In the genomic region with DNA sequence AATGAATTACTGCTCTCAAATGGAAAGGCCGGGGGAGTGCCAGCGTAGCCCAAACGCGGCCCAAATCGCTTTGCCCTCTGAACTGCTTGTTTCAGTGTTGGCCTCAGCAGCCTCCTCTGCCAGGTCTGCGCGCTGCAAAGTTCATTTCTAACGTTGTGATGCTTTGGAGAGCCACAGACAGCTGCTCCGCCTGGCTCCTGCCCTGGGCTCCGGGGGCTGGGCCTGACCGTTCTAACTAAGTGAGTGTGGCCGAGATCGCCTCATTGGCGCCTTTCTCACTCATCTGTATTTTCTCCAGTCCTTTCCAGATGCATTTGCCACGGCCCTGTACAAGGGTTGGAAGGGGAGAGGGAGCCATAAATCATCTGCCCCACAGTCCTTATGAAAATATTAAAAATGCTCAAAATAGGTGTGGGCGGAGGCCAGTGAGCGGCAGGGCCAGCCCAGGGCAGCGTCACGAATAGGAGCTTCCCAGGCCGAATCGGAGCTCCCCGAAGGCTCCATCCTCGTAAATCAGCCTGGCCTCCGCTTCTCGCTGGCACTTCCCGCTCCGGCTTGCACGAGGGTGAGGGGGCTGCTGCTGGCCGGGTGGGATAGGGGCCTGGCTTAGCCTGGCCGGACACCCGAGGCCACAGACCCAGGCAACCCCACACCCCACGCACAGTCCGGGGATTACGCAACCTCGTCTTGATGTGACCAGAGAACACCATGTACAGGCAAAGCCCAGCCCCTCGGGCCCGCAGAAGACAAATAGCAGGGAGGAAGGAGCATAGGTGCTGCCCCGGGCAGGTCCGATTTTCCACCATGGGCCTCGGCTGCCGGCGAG, we compare ENCODE assay signal across 15 cellular contexts.
DNase-seq lines count a peak whose midpoint lies in the region; ATAC-seq and TF ChIP-seq lines count a peak whose summit lies in the region.
"Had no signal": no experiment of that assay in that cellular context is flagged by ENCODE, and none has a peak within 500 bp of the region (broad histone marks: within the 10 kb centered on the region; RNA-seq: fewer than 3 reads in every experiment).

No MANE protein-coding gene starts in this region.

- ATAC-seq in mucosa of descending colon = peak; percentile 45
- ATAC-seq in HG02610 (IDR thresholded peaks at IDR 0.05; ENCODE audit: unreplicated experiment) = no peak

- peak; percentile 33 for DNase-seq in H7
- DNase-seq in coronary artery (ENCODE audit: low spot score) = peak; percentile 81
- peak; percentile 21 to 73 (median 48) for DNase-seq in mucosa of descending colon
- DNase-seq in stimulated activated CD8-positive, alpha-beta memory T cell treated with anti-CD3 and anti-CD28 coated beads, Interleukin-4, amount 100 ng/mL, for 48 hours = peak; percentile 13
- DNase-seq in epidermal melanocyte (ENCODE audit: insufficient read length, low spot score) = no peak
- no peak for DNase-seq in stimulated activated naive CD4-positive, alpha-beta T cell (lab: John Stamatoyannopoulos, UW)
- no peak for DNase-seq in ecto neural progenitor cell (ENCODE audit: low spot score)
- DNase-seq: activated CD4-positive, alpha-beta T cell treated with anti-CD3 and anti-CD28 coated beads for 48 hours; activated effector memory CD4-positive, alpha-beta T cell treated with Interleukin-2 at 50 U/mL for 16 hours; CD4-positive, CD25-positive, alpha-beta regulatory T cell; erythroblast; Kasumi-1; naive B cell; NCI-H2029 treated with DMSO at 0.1 percent for 48 hours had no signal

- H3K27me3 ChIP-seq in H7 (ENCODE audit: control insufficient read depth, insufficient read depth, low read length) = no peaks in the 10 kb centered on the region

- H3K36me3 ChIP-seq in H7 (replicated peaks; ENCODE audit: control insufficient read depth, insufficient read depth, low read length) (no peaks in the 10 kb centered on the region), mucosa of descending colon (ENCODE audit: low read depth) (no peaks in the 10 kb centered on the region)

- peaks cover 2% of the 10 kb centered on the region for H3K4me1 ChIP-seq in mucosa of descending colon (ENCODE audit: low read depth)

- intact Hi-C loops in mucosa of descending colon (cut with DNase I, micrococcal nuclease) = no loop called here

- H3K4me3 ChIP-seq in H7 (ENCODE audit: insufficient read depth, low read depth, low read length) (no peak overlapping the region), coronary artery (no peak overlapping the region), mucosa of descending colon (no peak overlapping the region)

- TF ChIP-seq CTCF in coronary artery (IDR thresholded peaks at IDR 0.05) (no peak), mucosa of descending colon (IDR thresholded peaks at IDR 0.05) (no peak)

- H3K27ac ChIP-seq in coronary artery = peak overlapping the region in 1 of 2 donors; percentile 77

- no peaks in the 10 kb centered on the region for H3K9me3 ChIP-seq in mucosa of descending colon

Comparison
In these comparisons a context has a peak if more than half of its experiments do, and no peak if none do; other contexts are left out.
1. DNase-seq: peak in H7 (single experiment), coronary artery (single experiment), mucosa of descending colon (3 of 3) and stimulated activated CD8-positive, alpha-beta memory T cell treated with anti-CD3 and anti-CD28 coated beads, Interleukin-4, amount 100 ng/mL, for 48 hours (single experiment); none in epidermal melanocyte (single experiment), stimulated activated naive CD4-positive, alpha-beta T cell (0 of 6) and ecto neural progenitor cell (single experiment).